18 cellular contexts compared by ENCODE assay signal in the genomic region with DNA sequence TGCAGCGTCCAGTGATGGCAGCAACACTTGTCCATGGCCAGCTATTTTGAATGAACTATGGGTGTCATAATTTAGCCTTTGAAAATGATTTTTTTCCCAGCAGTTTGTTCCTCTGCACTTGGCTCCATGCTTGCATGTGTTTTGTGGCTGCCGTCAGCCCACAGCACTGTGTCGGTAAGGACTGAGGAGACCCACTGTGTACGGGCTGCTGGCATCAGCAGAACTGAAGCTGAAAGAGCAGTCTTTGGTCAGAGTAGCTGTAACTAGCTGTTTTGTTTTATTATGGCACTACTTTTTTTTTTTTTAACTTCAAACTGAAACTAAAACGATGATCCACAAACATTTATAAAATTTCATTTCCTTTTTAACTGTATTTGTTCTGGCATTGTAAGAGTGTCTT. TPM values are rescaled to one million over a fixed set of nuclear protein-coding genes. Genes with fewer than 3 reads are reported as not detected.
A peak's percentile ranks its signal among the peaks of the same experiment; 100 is the strongest.
DNase-seq lines count a peak whose midpoint lies in the region; ATAC-seq and TF ChIP-seq lines count a peak whose summit lies in the region.
"Had no signal": no experiment of that assay in that cellular context is flagged by ENCODE, and none has a peak within 500 bp of the region (broad histone marks: within the 10 kb centered on the region; RNA-seq: fewer than 3 reads in every experiment).

No MANE protein-coding gene starts in this region.

- no peaks in the 10 kb centered on the region for H3K9me3 Mint-ChIP-seq in activated CD8-positive, alpha-beta T cell treated with anti-CD3 and anti-CD28 coated beads, Interleukin-2, amount 10 ng/mL, durations not matched to agents 7 days and 5 days (ENCODE audit: insufficient read depth)
- H3K9me3 Mint-ChIP-seq in activated CD8-positive, alpha-beta T cell treated with anti-CD3 and anti-CD28 coated beads for 36 hours: no peaks in the 10 kb centered on the region
- H3K9me3 Mint-ChIP-seq in brain: no peaks in the 10 kb centered on the region
- H3K9me3 Mint-ChIP-seq in stimulated activated memory B cell treated with anti-CD40 and anti-IgM and Interleukin-4, amounts not matched to agents 10 μg/mL and 1 μg/mL and 100 μg/mL, for 72 hours: no peaks in the 10 kb centered on the region

- no peaks in the 10 kb centered on the region for H3K9me3 ChIP-seq in SJCRH30 (replicated peaks)
- H3K9me3 ChIP-seq: A549, breast epithelium, neutrophil, SK-N-SH, upper lobe of right lung had no signal

- no peak for ATAC-seq in activated CD8-positive, alpha-beta T cell treated with anti-CD3 and anti-CD28 coated beads, Interleukin-2, amount 10 ng/mL, durations not matched to agents 7 days and 5 days
- no peak for ATAC-seq in activated CD8-positive, alpha-beta T cell treated with anti-CD3 and anti-CD28 coated beads for 36 hours
- no peak for ATAC-seq in stimulated activated memory B cell treated with anti-CD40 and anti-IgM and Interleukin-4, amounts not matched to agents 10 μg/mL and 1 μg/mL and 100 μg/mL, for 72 hours
- ATAC-seq in HG02970 (IDR thresholded peaks at IDR 0.05; ENCODE audit: low FRiP score, unreplicated experiment) (no peak), HG03039 (IDR thresholded peaks at IDR 0.05; ENCODE audit: unreplicated experiment) (no peak)
- ATAC-seq: A549 had no signal

- H3K27me3 ChIP-seq in SJCRH30: no peaks in the 10 kb centered on the region
- H3K27me3 ChIP-seq: breast epithelium, neutrophil, upper lobe of right lung had no signal

- TF ChIP-seq CTCF in activated CD8-positive, alpha-beta T cell treated with anti-CD3 and anti-CD28 coated beads for 36 hours (IDR thresholded peaks at IDR 0.05): no peak
- TF ChIP-seq CTCF in brain (conservative IDR thresholded peaks at IDR 0.05): no peak

- DNase-seq in activated CD8-positive, alpha-beta T cell treated with anti-CD3 and anti-CD28 coated beads, Interleukin-2, amount 10 ng/mL, durations not matched to agents 7 days and 5 days: no peak
- DNase-seq in activated CD8-positive, alpha-beta T cell treated with anti-CD3 and anti-CD28 coated beads for 36 hours: no peak
- DNase-seq in globus pallidus (ENCODE audit: low spot score) (peak; percentile 31), SJCRH30 (no peak)
- DNase-seq: activated naive CD4-positive, alpha-beta T cell treated with Interleukin-2 at 50 U/mL for 16 hours; GOT3; NCI-H1694 treated with DMSO at 0.1 percent for 48 hours; NCI-H446 treated with DMSO at 0.1 percent for 48 hours; SK-N-SH; upper lobe of right lung had no signal

- H3K36me3 ChIP-seq in SJCRH30: peaks cover 13% of the 10 kb centered on the region
- H3K36me3 ChIP-seq: breast epithelium had no signal

- H3K4me3 Mint-ChIP-seq in activated CD8-positive, alpha-beta T cell treated with anti-CD3 and anti-CD28 coated beads, Interleukin-2, amount 10 ng/mL, durations not matched to agents 7 days and 5 days: no peak overlapping the region
- H3K4me3 Mint-ChIP-seq in activated CD8-positive, alpha-beta T cell treated with anti-CD3 and anti-CD28 coated beads for 36 hours: no peak overlapping the region
- no peak overlapping the region for H3K4me3 Mint-ChIP-seq in brain
- H3K4me3 Mint-ChIP-seq in stimulated activated memory B cell treated with anti-CD40 and anti-IgM and Interleukin-4, amounts not matched to agents 10 μg/mL and 1 μg/mL and 100 μg/mL, for 72 hours: no peak overlapping the region

- CTCF ChIA-PET in activated CD8-positive, alpha-beta T cell treated with anti-CD3 and anti-CD28 coated beads, Interleukin-2, amount 10 ng/mL, durations not matched to agents 7 days and 5 days (lab: Charles Lee): interaction anchor here (1.2 kb wide), 1 partner anchor 203 kb away, joined by 4 read pairs; no protein-coding TSS in a partner anchor
- CTCF ChIA-PET in activated CD8-positive, alpha-beta T cell treated with anti-CD3 and anti-CD28 coated beads for 36 hours (lab: Charles Lee): no interaction called here

- peaks cover 4% of the 10 kb centered on the region; the same call in 1 of the 2 replicates for H3K4me1 ChIP-seq in SJCRH30
- H3K4me1 ChIP-seq: A549, breast epithelium, upper lobe of right lung had no signal

- H3K27me3 Mint-ChIP-seq in activated CD8-positive, alpha-beta T cell treated with anti-CD3 and anti-CD28 coated beads, Interleukin-2, amount 10 ng/mL, durations not matched to agents 7 days and 5 days (ENCODE audit: low read depth): no peaks in the 10 kb centered on the region
- no peaks in the 10 kb centered on the region for H3K27me3 Mint-ChIP-seq in activated CD8-positive, alpha-beta T cell treated with anti-CD3 and anti-CD28 coated beads for 36 hours
- no peaks in the 10 kb centered on the region for H3K27me3 Mint-ChIP-seq in brain
- H3K27me3 Mint-ChIP-seq in stimulated activated memory B cell treated with anti-CD40 and anti-IgM and Interleukin-4, amounts not matched to agents 10 μg/mL and 1 μg/mL and 100 μg/mL, for 72 hours: no peaks in the 10 kb centered on the region

- POLR2A ChIA-PET in activated CD8-positive, alpha-beta T cell treated with anti-CD3 and anti-CD28 coated beads, Interleukin-2, amount 10 ng/mL, durations not matched to agents 7 days and 5 days (lab: Charles Lee): no interaction called here
- POLR2A ChIA-PET in activated CD8-positive, alpha-beta T cell treated with anti-CD3 and anti-CD28 coated beads for 36 hours (lab: Charles Lee): no interaction called here

- H3K27ac ChIP-seq in SJCRH30: no peak overlapping the region
- H3K27ac ChIP-seq: A549, neutrophil had no signal

- peaks cover 5% of the 10 kb centered on the region for H3K4me1 Mint-ChIP-seq in activated CD8-positive, alpha-beta T cell treated with anti-CD3 and anti-CD28 coated beads, Interleukin-2, amount 10 ng/mL, durations not matched to agents 7 days and 5 days (ENCODE audit: low read depth)
- peaks cover 7% of the 10 kb centered on the region for H3K4me1 Mint-ChIP-seq in activated CD8-positive, alpha-beta T cell treated with anti-CD3 and anti-CD28 coated beads for 36 hours (ENCODE audit: low read depth)
- H3K4me1 Mint-ChIP-seq in brain: peaks cover 27% of the 10 kb centered on the region
- no peaks in the 10 kb centered on the region for H3K4me1 Mint-ChIP-seq in stimulated activated memory B cell treated with anti-CD40 and anti-IgM and Interleukin-4, amounts not matched to agents 10 μg/mL and 1 μg/mL and 100 μg/mL, for 72 hours

- intact Hi-C loops in activated CD8-positive, alpha-beta T cell treated with anti-CD3 and anti-CD28 coated beads for 36 hours (cut with micrococcal nuclease): no loop called here

- H3K4me3 ChIP-seq in SJCRH30: no peak overlapping the region
- H3K4me3 ChIP-seq: A549, breast epithelium, upper lobe of right lung had no signal

- H3K27ac Mint-ChIP-seq in activated CD8-positive, alpha-beta T cell treated with anti-CD3 and anti-CD28 coated beads, Interleukin-2, amount 10 ng/mL, durations not matched to agents 7 days and 5 days: peak overlapping the region; percentile 23
- H3K27ac Mint-ChIP-seq in activated CD8-positive, alpha-beta T cell treated with anti-CD3 and anti-CD28 coated beads for 36 hours: no peak overlapping the region
- H3K27ac Mint-ChIP-seq in brain: peak overlapping the region in 3 of 5 experiments; percentile 8 to 70 (median 22)
- peak overlapping the region; percentile 19 for H3K27ac Mint-ChIP-seq in stimulated activated memory B cell treated with anti-CD40 and anti-IgM and Interleukin-4, amounts not matched to agents 10 μg/mL and 1 μg/mL and 100 μg/mL, for 72 hours

- H3K36me3 Mint-ChIP-seq in activated CD8-positive, alpha-beta T cell treated with anti-CD3 and anti-CD28 coated beads, Interleukin-2, amount 10 ng/mL, durations not matched to agents 7 days and 5 days (ENCODE audit: low read depth): peaks cover 25% of the 10 kb centered on the region
- peaks cover 16% of the 10 kb centered on the region for H3K36me3 Mint-ChIP-seq in activated CD8-positive, alpha-beta T cell treated with anti-CD3 and anti-CD28 coated beads for 36 hours (ENCODE audit: low read depth)
- H3K36me3 Mint-ChIP-seq in brain: peaks cover 76% of the 10 kb centered on the region
- peaks cover 56% of the 10 kb centered on the region for H3K36me3 Mint-ChIP-seq in stimulated activated memory B cell treated with anti-CD40 and anti-IgM and Interleukin-4, amounts not matched to agents 10 μg/mL and 1 μg/mL and 100 μg/mL, for 72 hours

RNA-seq across cellular contexts. Expression of gene TEX29, which starts 50.3 kb away (rescaled TPM):
- not detected for total RNA-seq in activated CD8-positive, alpha-beta T cell treated with anti-CD3 and anti-CD28 coated beads, Interleukin-2, amount 10 ng/mL, durations not matched to agents 7 days and 5 days
- total RNA-seq in activated CD8-positive, alpha-beta T cell treated with anti-CD3 and anti-CD28 coated beads for 36 hours: under 1 TPM; 0.50 to 0.67 TPM
- 1.6 TPM for polyA plus RNA-seq in brain (ENCODE audit: insufficient read depth, low read depth, low replicate concordance)
- not detected in 2 replicates for total RNA-seq in SJCRH30 (2014; rRNA removed; shearing (Covaris generic))
- total RNA-seq: OCI-LY7 had no signal
